32 cellular contexts compared by ENCODE assay signal in genomic region chr6:138567052-138567451, GRCh38.
DNase-seq lines count a peak whose midpoint lies in the region; ATAC-seq, FAIRE-seq and TF ChIP-seq lines count a peak whose summit lies in the region.
"Had no signal": no experiment of that assay in that cellular context is flagged by ENCODE, and none has a peak within 500 bp of the region (broad histone marks: within the 10 kb centered on the region; RNA-seq: fewer than 3 reads in every experiment).

No MANE protein-coding gene starts in this region.

- H3K27me3 ChIP-seq in HepG2 (ENCODE audit: control insufficient read depth in 1 of 2, insufficient read depth in 2 of 2, low read length in 2 of 2), result no peaks in the 10 kb centered on the region; a peak in 2 of 5 replicates
- H3K27me3 ChIP-seq in right lobe of liver, result no peaks in the 10 kb centered on the region
- H3K27me3 ChIP-seq in mammary epithelial cell (ENCODE audit: insufficient read depth, low read length), result no peaks in the 10 kb centered on the region

- H3K4me1 Mint-ChIP-seq in neural crest cell, result peaks cover 18% of the 10 kb centered on the region
- H3K4me1 Mint-ChIP-seq: B cell; CD8-positive, alpha-beta memory T cell had no signal

- dilution Hi-C loops in mammary epithelial cell (cut with HindIII; ENCODE audit: low sequenced_read_pairs), result no loop called here

- H3K4me3 ChIP-seq in HepG2 (replicated peaks in 1 of 3; ENCODE audit: insufficient read depth in 1 of 3, low read depth in 2 of 3, low read length in 3 of 3) (no peak overlapping the region), right lobe of liver (no peak overlapping the region), mammary epithelial cell (replicated peaks in 1 of 3; ENCODE audit: insufficient read depth in 1 of 3, low read depth in 2 of 3, low read length in 3 of 3) (no peak overlapping the region)
- H3K4me3 ChIP-seq: A549; BLaER1; BLaER1 treated with 17β-estradiol and CSF1 and Interleukin-3, amounts not matched to agents 10 nM and 100 nM had no signal

- H3K4me3 Mint-ChIP-seq in neural crest cell, result peak overlapping the region; percentile 35
- H3K4me3 Mint-ChIP-seq: B cell; CD14-positive monocyte; CD4-positive, alpha-beta memory T cell; CD4-positive, alpha-beta T cell; CD4-positive, CD25-positive, alpha-beta regulatory T cell; CD8-positive, alpha-beta memory T cell; CD8-positive, alpha-beta T cell had no signal

- no peak for TF ChIP-seq POLR2A in HepG2 (IDR thresholded peaks at IDR 0.05; ENCODE audit: insufficient read depth in 1 of 2, low read depth in 2 of 2, low read length in 2 of 2)
- TF ChIP-seq POLR2A in right lobe of liver (IDR thresholded peaks at IDR 0.05), result no peak

- H3K9me3 Mint-ChIP-seq in neural crest cell, result peaks cover 5% of the 10 kb centered on the region
- H3K9me3 Mint-ChIP-seq: CD14-positive monocyte; CD4-positive, alpha-beta memory T cell; CD4-positive, alpha-beta T cell; CD4-positive, CD25-positive, alpha-beta regulatory T cell; CD8-positive, alpha-beta memory T cell; CD8-positive, alpha-beta T cell had no signal

- ATAC-seq in HepG2, result no peak
- ATAC-seq in right lobe of liver, result no peak
- ATAC-seq: A549; CD8-positive, alpha-beta T cell had no signal

- BruUV-seq in HepG2 (replicated peaks; lab: Mats Ljungman, UMichigan) (no TSS peak), mammary epithelial cell (replicated peaks; lab: Mats Ljungman, UMichigan) (no TSS peak)

- H3K9ac ChIP-seq in HepG2 (ENCODE audit: insufficient read depth, low read depth, low read length) (no peak overlapping the region), mammary epithelial cell (ENCODE audit: insufficient read depth, low read length) (no peak overlapping the region)
- H3K9ac ChIP-seq: BLaER1; BLaER1 treated with 17β-estradiol and CSF1 and Interleukin-3, amounts not matched to agents 10 nM and 100 nM had no signal

- H4K20me1 ChIP-seq in HepG2 (ENCODE audit: insufficient read depth, low read length) (no peaks in the 10 kb centered on the region), mammary epithelial cell (ENCODE audit: insufficient read depth, low read length) (no peaks in the 10 kb centered on the region)

- FAIRE-seq in HepG2 (lab: Jason Lieb, UNC), result no peak
- FAIRE-seq: A549, D721Med had no signal

- WGBS in HepG2 (ENCODE audit: low lambda C conversion rate), result 94% methylated on average over 9 of the region's 9 CpGs
- WGBS in right lobe of liver (ENCODE audit: insufficient coverage, low coverage, low lambda C conversion rate, missing lambda C conversion rate), result 85% methylated on average over 9 of the region's 9 CpGs
- 95% methylated on average over 9 of the region's 9 CpGs for WGBS in mammary epithelial cell (ENCODE audit: low coverage, missing lambda C conversion rate)

- H3K79me2 ChIP-seq in HepG2 (ENCODE audit: insufficient read depth, low read length) (peaks cover 96% of the 10 kb centered on the region), mammary epithelial cell (ENCODE audit: insufficient read depth, low read length) (peaks cover 89% of the 10 kb centered on the region)

- H3K36me3 ChIP-seq in HepG2 (replicated peaks in 1 of 2; ENCODE audit: control insufficient read depth in 1 of 2, insufficient read depth in 2 of 2, low read length in 2 of 2) (no peaks in the 10 kb centered on the region), right lobe of liver (no peaks in the 10 kb centered on the region), mammary epithelial cell (ENCODE audit: insufficient read depth, low read length) (no peaks in the 10 kb centered on the region)
- H3K36me3 ChIP-seq: BE2C; BLaER1; BLaER1 treated with 17β-estradiol and CSF1 and Interleukin-3, amounts not matched to agents 10 nM and 100 nM had no signal

- H2AFZ ChIP-seq in HepG2 (ENCODE audit: low read length) (no peak overlapping the region), mammary epithelial cell (ENCODE audit: low read depth, low read length) (no peak overlapping the region)

- TF ChIP-seq EP300 in HepG2 (IDR thresholded peaks at IDR 0.05; ENCODE audit: low read depth in 2 of 2, low read length in 2 of 2), result no peak
- TF ChIP-seq EP300 in HepG2 (CRISPR knock-in tag; IDR thresholded peaks at IDR 0.05; ENCODE audit: borderline replicate concordance), result no peak

- no peaks in the 10 kb centered on the region for H3K27me3 Mint-ChIP-seq in neural crest cell (ENCODE audit: low read depth)

- CTCF ChIA-PET in HepG2 (lab: Yijun Ruan, JAX; ENCODE audit: low intra/inter-chr PET ratio, low total read pairs) (no interaction called here), mammary epithelial cell (lab: Charles Lee; ENCODE audit: low non-redundant PET) (no interaction called here)

- in situ Hi-C loops in HepG2 (cut with HindIII; ENCODE audit: extremely low pct_ligation_motif_present, low pct_unique_long_range_greater_than_20kb) (no loop called here), mammary epithelial cell (cut with MboI; ENCODE audit: low sequenced_read_pairs in 2 of 2) (no loop called here)

- no peak for TF ChIP-seq CTCF in HepG2 (CRISPR knock-in tag; IDR thresholded peaks at IDR 0.05)
- TF ChIP-seq CTCF in right lobe of liver (IDR thresholded peaks at IDR 0.05), result no peak
- TF ChIP-seq CTCF in neural crest cell (conservative IDR thresholded peaks at IDR 0.05), result no peak
- TF ChIP-seq CTCF in mammary epithelial cell (conservative IDR thresholded peaks at IDR 0.05 in 1 of 2, IDR thresholded peaks at IDR 0.05 in 1 of 2; ENCODE audit: extremely low read depth in 1 of 2, insufficient read depth in 1 of 2, low read depth in 1 of 2, low read length in 2 of 2), result no peak

- H3K4me1 ChIP-seq in HepG2 (ENCODE audit: insufficient read depth, low read length) (peaks cover 73% of the 10 kb centered on the region), right lobe of liver (peaks cover 0 to 19% (median 1%) of the 10 kb centered on the region in 4 donors), mammary epithelial cell (ENCODE audit: insufficient read depth, low read length) (peaks cover 10% of the 10 kb centered on the region)
- H3K4me1 ChIP-seq: A549, BE2C had no signal

- POLR2A ChIA-PET in HepG2 (lab: Yijun Ruan, JAX), result interaction anchor here (6.9 kb wide), 1 partner anchor 16 kb away, joined by 54 read pairs; no protein-coding TSS in a partner anchor

- H3K9me3 ChIP-seq in HepG2 (ENCODE audit: low read length) (no peaks in the 10 kb centered on the region), right lobe of liver (no peaks in the 10 kb centered on the region), mammary epithelial cell (replicated peaks; ENCODE audit: insufficient read depth, low read length) (no peaks in the 10 kb centered on the region)
- H3K9me3 ChIP-seq: A549; BE2C; BLaER1; BLaER1 treated with 17β-estradiol and CSF1 and Interleukin-3, amounts not matched to agents 10 nM and 100 nM; Caco-2 had no signal

- H3K4me2 ChIP-seq in HepG2 (ENCODE audit: low read depth, low read length), result peak overlapping the region; percentile 86
- H3K4me2 ChIP-seq in mammary epithelial cell (ENCODE audit: insufficient read depth, low read depth, low read length), result no peak overlapping the region
- H3K4me2 ChIP-seq: A549; BLaER1; BLaER1 treated with 17β-estradiol and CSF1 and Interleukin-3, amounts not matched to agents 10 nM and 100 nM had no signal

- H3K36me3 Mint-ChIP-seq in neural crest cell (ENCODE audit: low read depth), result peaks cover 12% of the 10 kb centered on the region
- H3K36me3 Mint-ChIP-seq: CD14-positive monocyte; CD4-positive, alpha-beta memory T cell; CD4-positive, CD25-positive, alpha-beta regulatory T cell; CD8-positive, alpha-beta T cell had no signal

- H3K27ac Mint-ChIP-seq in neural crest cell (ENCODE audit: unreplicated experiment), result no peak overlapping the region
- H3K27ac Mint-ChIP-seq: B cell; CD14-positive monocyte; CD4-positive, alpha-beta memory T cell; CD4-positive, alpha-beta T cell; CD4-positive, CD25-positive, alpha-beta regulatory T cell; CD8-positive, alpha-beta memory T cell; CD8-positive, alpha-beta T cell had no signal

- DNase-seq in HepG2 (ENCODE audit: low spot score) (no peak), right lobe of liver (no peak), neural crest cell (ENCODE audit: low read depth, low spot score) (no peak), mammary epithelial cell (no peak)
- DNase-seq: 8988T; ACHN; AML-193; BE2C; C1 segment of cervical spinal cord; Caco-2; Calu3; CD4-positive, alpha-beta memory T cell; CD4-positive, alpha-beta T cell; CD4-positive, CD25-positive, alpha-beta regulatory T cell; CD8-positive, alpha-beta memory T cell; CD8-positive, alpha-beta T cell; COR-L47; DMS 273 treated with DMSO at 0.1 percent for 48 hours; DMS153; DMS53; DMS79; DMS79 treated with DMSO at 0.1 percent for 48 hours; DND-41; EL had no signal

- H3K27ac ChIP-seq in HepG2 (ENCODE audit: extremely low read length, insufficient read depth, low read length) (no peak overlapping the region), right lobe of liver (no peak overlapping the region), mammary epithelial cell (ENCODE audit: insufficient read depth, low read depth, low read length) (no peak overlapping the region)
- H3K27ac ChIP-seq: 22Rv1; A549; BLaER1; BLaER1 treated with 17β-estradiol and CSF1 and Interleukin-3, amounts not matched to agents 10 nM and 100 nM; C4-2B had no signal

- no peak for TF ChIP-seq RAD21 in HepG2 (CRISPR knock-in tag; IDR thresholded peaks at IDR 0.05)

- intact Hi-C loops in HepG2 (cut with micrococcal nuclease; ENCODE audit: unreplicated experiment), result no loop called here
- intact Hi-C loops in right lobe of liver (cut with DNase I), result no loop called here
- intact Hi-C loops in mammary epithelial cell (cut with micrococcal nuclease), result no loop called here

TF ChIP-seq in HepG2, 621 proteins besides CTCF, POLR2A, EP300 and RAD21 (continues in another document):
- TF ChIP-seq ZNF770 (CRISPR knock-in tag; IDR thresholded peaks at IDR 0.05) (peak; percentile 97), ZBTB8A (CRISPR knock-in tag; IDR thresholded peaks at IDR 0.05; ENCODE audit: borderline replicate concordance, low read depth) (no peak), SMC3 (IDR thresholded peaks at IDR 0.05; ENCODE audit: low read length) (no peak), MIER2 (CRISPR knock-in tag; IDR thresholded peaks at IDR 0.05) (no peak), TEAD3 (CRISPR knock-in tag; optimal IDR thresholded peaks at IDR 0.05; ENCODE audit: borderline replicate concordance) (peak; percentile 27)
